In genomic region chr18:61687317-61687716, GRCh38 we compare ENCODE assay signal across 9 cellular contexts.
"Had no signal": no experiment of that assay in that cellular context is flagged by ENCODE, and none has a peak within 500 bp of the region (broad histone marks: within the 10 kb centered on the region; RNA-seq: fewer than 3 reads in every experiment).

No MANE protein-coding gene starts in this region.

- H3K4me3 ChIP-seq: GM23338, K562 had no signal

- H3K27ac Mint-ChIP-seq: GM23338, H9 had no signal

- FAIRE-seq: H1, H54, HTR-8/SVneo, K562 had no signal

- H3K4me3 Mint-ChIP-seq: GM23338, H9 had no signal

- ATAC-seq: GM23338, K562 had no signal

- DNase-seq: H9, HCEC 1CT, IMR-90, KG1 had no signal

- H3K9me3 Mint-ChIP-seq: GM23338, H9 had no signal
